8 cellular contexts compared by ENCODE assay signal in the genomic region with DNA sequence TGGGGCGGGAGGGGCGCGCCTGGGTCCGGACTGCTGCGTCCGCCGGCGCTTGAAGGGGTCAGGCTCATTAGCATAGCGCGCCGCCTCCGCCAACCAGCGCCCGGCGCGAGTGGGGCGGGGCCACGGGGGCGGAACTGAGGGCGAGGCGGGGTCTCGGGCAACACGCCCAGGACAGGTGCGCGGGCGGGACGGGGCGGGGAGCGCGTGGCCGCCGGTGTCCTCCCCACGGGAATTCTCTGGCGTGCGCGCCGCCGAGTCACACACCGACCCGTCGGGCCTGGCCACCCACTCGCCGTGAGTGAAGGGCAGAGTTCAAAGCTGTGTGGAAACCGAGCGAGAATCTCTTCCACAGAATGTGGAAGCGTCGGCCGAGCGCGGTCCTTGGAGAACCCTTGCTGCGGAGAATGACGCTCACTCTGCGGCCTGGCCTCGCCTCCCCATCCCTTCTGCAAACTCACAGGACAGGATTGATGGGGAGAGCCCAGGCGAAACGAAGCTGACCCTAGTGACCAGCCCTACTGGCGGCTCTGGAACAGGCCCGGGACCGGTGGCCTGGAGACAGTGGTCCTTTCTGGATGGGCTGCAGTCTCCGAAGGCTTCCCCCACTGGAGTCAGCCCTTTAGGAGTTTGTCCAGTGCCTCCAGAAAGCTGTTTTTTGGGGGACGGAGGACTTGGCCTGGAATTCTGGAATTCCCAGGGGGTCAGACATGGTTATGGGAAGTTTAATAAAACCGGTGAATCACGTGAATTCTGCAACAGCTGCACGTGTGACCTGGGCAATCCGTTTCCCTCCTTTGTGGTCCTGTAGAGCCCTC. TPM values are rescaled to one million over a fixed set of nuclear protein-coding genes. Genes with fewer than 3 reads are reported as not detected.
DNase-seq lines count a peak whose midpoint lies in the region; FAIRE-seq and TF ChIP-seq lines count a peak whose summit lies in the region.

A gene (minus strand): TSS at position 69 of the 815 bp plus-strand sequence. CDS start 101 bp downstream, outside the sequence.

- peak within 1 kb of the TSS; percentile 44 to 48 for H3K4me3 ChIP-seq in testis

- H3K9me3 ChIP-seq in testis: no peaks in the 10 kb centered on the region

- FAIRE-seq in frontal cortex (lab: Jason Lieb, UNC): no peak

- no peak within 1 kb of the TSS for H3K27ac ChIP-seq in testis

- TF ChIP-seq POLR2A in testis (IDR thresholded peaks at IDR 0.05): no peak

- peak; percentile 81 for DNase-seq in CMK (ENCODE audit: low read depth)
- DNase-seq in GM20000 (ENCODE audit: low spot score): peak; percentile 98
- DNase-seq in HUDEP-2 (lab: John Stamatoyannopoulos, UW; ENCODE audit: unreplicated experiment in 76 of 76): peak in 58 of 76 experiments; percentile 8 to 81 (median 56)
- peak; percentile 80 for DNase-seq in RKO (ENCODE audit: low spot score)
- DNase-seq in activated T-helper 9 cell treated with anti-CD3 and anti-CD28 coated beads, Interleukin-2, amount 50 U/mL, for 16 hours (ENCODE audit: low read depth): peak; percentile 84
- peak; percentile 78 to 84 for DNase-seq in frontal cortex (ENCODE audit: low spot score in 2 of 2)
- DNase-seq in nucleus accumbens (lab: John Stamatoyannopoulos, UW): peak in 35 of 56 donors; percentile 7 to 80 (median 37)
- DNase-seq in testis: peak; percentile 88

- no peaks in the 10 kb centered on the region for H3K36me3 ChIP-seq in testis (ENCODE audit: low read depth, missing control alignments)

- H3K4me1 ChIP-seq in testis: peaks cover 19% of the 10 kb centered on the region

- intact Hi-C loops in testis (cut with DNase I; ENCODE audit: low total_unique reads): no loop called here

- H3K27me3 ChIP-seq in testis: no peaks in the 10 kb centered on the region

- 9 to 10% methylated on average over 13 to 27 of the region's 65 CpGs for WGBS in testis, 2 donors

- TF ChIP-seq CTCF in GM20000 (IDR thresholded peaks at IDR 0.05; ENCODE audit: extremely low read depth, missing control alignments) (no peak), testis (IDR thresholded peaks at IDR 0.05) (no peak)

RNA-seq across cellular contexts. Expression of the gene that starts here (rescaled TPM):
- total RNA-seq in frontal cortex: not detected
- total RNA-seq in testis: 1 to 10 TPM; 2.5 to 3.0 TPM
- polyA plus RNA-seq in testis (ENCODE audit: insufficient read depth, low read depth, low replicate concordance): 1.3 TPM

Comparison
In these comparisons a context has a peak if more than half of its experiments do, and no peak if none do; other contexts are left out.
1. Peak in DNase-seq in frontal cortex; RNA of the gene not detected or under 1 TPM.
2. DNase-seq: peak in every context shown above with its lines; median percentile 98 in GM20000; 88 in testis; 84 in activated T-helper 9 cell treated with anti-CD3 and anti-CD28 coated beads, Interleukin-2, amount 50 U/mL, for 16 hours; 81 in CMK; 81 in frontal cortex; 80 in RKO; 56 in HUDEP-2; 37 in nucleus accumbens.